ENCODE assay signal across 16 cellular contexts in genomic region chr3:40268708-40269524, GRCh38.
"Had no signal": no experiment of that assay in that cellular context is flagged by ENCODE, and none has a peak within 500 bp of the region (broad histone marks: within the 10 kb centered on the region; RNA-seq: fewer than 3 reads in every experiment).

No MANE protein-coding gene starts in this region.

- DNase-seq: activated CD4-positive, alpha-beta T cell treated with anti-CD3 and anti-CD28 coated beads, Interleukin-2, amount 50 U/mL, for 48 hours; activated naive CD4-positive, alpha-beta T cell; activated naive CD8-positive, alpha-beta T cell treated with anti-CD3 and anti-CD28 coated beads for 36 hours; activated T-cell treated with anti-CD3 and anti-CD28 coated beads for 4 hours; amniotic stem cell; mammary epithelial cell; right lobe of liver; stimulated activated CD4-positive, alpha-beta T cell treated with anti-CD3 and anti-CD28 coated beads, Interleukin-15, amount 100 ng/mL, for 24 hours; stimulated activated CD4-positive, alpha-beta T cell treated with anti-CD3 and anti-CD28 coated beads, Interleukin-4, amount 100 ng/mL, for 1 hour; stomach; upper lobe of right lung had no signal

- H3K27me3 ChIP-seq: cardiac muscle cell, right lobe of liver, SJSA1, stomach, upper lobe of right lung had no signal

- H3K4me3 ChIP-seq: cardiac muscle cell, prostate gland, right lobe of liver, SJSA1, stomach, thoracic aorta, upper lobe of right lung had no signal

- H3K27ac ChIP-seq: cardiac muscle cell, prostate gland, right lobe of liver, SJSA1, stomach, thoracic aorta, upper lobe of right lung had no signal

- H3K4me1 ChIP-seq: prostate gland, SJSA1, stomach, upper lobe of right lung had no signal

- H3K9me3 ChIP-seq: prostate gland, right lobe of liver, SJSA1, stomach, thoracic aorta, upper lobe of right lung had no signal

- H3K36me3 ChIP-seq: cardiac muscle cell, prostate gland, right lobe of liver, SJSA1, stomach, thoracic aorta, upper lobe of right lung had no signal

- ATAC-seq: activated T-helper 17 cell treated with anti-CD3 and anti-CD28 coated beads, Interleukin-2, amount 50 U/mL, for 72 hours; upper lobe of right lung had no signal
